In the genomic region with DNA sequence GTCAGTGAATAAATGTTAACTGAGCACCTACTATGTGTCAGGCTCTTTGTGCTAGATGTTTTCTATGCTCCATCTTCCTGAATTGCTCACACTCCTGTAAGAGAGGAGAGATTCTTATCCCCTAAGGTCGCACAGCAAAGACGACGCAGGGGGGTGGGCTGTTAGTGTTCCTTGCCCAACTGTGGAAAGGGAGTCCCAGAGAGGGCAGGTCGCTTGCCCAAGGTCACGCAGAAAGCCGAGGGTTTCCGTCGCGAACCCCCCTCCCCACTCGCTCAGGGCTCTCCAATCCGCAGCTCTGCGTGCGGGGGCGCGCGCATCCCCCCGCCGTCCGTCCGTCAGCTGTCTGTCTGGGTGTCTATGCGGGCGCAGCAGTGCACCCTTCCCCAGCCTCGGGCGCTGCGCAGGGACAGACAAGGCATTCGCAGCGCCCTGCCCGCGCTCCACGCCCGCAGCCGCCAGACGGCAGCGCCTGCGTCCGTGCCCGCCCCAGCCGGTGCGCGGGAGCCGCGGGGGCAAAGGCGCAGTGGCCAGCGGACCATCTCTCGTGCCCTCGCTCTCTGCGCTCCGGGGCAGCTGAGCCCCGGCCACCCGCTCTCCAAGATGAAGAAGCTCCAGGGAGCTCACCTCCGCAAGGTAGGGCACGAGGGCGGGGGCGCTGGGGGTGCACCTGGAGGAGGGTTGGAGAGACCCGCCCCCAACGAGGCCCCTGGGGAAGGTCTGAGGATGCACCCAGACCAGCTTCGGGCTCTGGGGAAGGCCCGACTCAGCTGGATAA, we compare ENCODE assay signal across 16 cellular contexts. TPM values are rescaled to one million over a fixed set of nuclear protein-coding genes. Genes with fewer than 3 reads are reported as not detected.
DNase-seq lines count a peak whose midpoint lies in the region; ATAC-seq, FAIRE-seq and TF ChIP-seq lines count a peak whose summit lies in the region.
"Had no signal": no experiment of that assay in that cellular context is flagged by ENCODE, and none has a peak within 500 bp of the region (broad histone marks: within the 10 kb centered on the region; RNA-seq: fewer than 3 reads in every experiment).

Gene SLC6A7, plus strand, starts transcription at position 335 of the 775 bp plus-strand sequence. Its CDS starts 266 bp downstream, at position 601.

- H3K9me1 ChIP-seq in endothelial cell of umbilical vein (replicated peaks; ENCODE audit: control insufficient read depth, extremely low read depth, insufficient read depth, low read length), result no peaks in the 10 kb centered on the region

- H3K9me3 ChIP-seq in BLaER1 treated with 17β-estradiol and CSF1 and Interleukin-3, amounts not matched to agents 10 nM and 100 nM (replicated peaks in 1 of 11), result no peaks in the 10 kb centered on the region
- no peaks in the 10 kb centered on the region for H3K9me3 ChIP-seq in endothelial cell of umbilical vein (replicated peaks; ENCODE audit: control insufficient read depth, insufficient read depth, low read length)
- no peaks in the 10 kb centered on the region for H3K9me3 ChIP-seq in adrenal gland (replicated peaks in 1 of 3)

- peaks cover 7% of the 10 kb centered on the region for H3K4me1 Mint-ChIP-seq in nephron

- DNase-seq in NCI-H69 (lab: John Stamatoyannopoulos, UW), result peak; percentile 46
- no peak for DNase-seq in endothelial cell of umbilical vein (ENCODE audit: low read depth, low spot score)
- DNase-seq in adrenal gland, result no peak
- DNase-seq in activated CD4-positive, alpha-beta T cell treated with anti-CD3 and anti-CD28 coated beads for 4 hours, result no peak
- DNase-seq in germinal center (ENCODE audit: low spot score), result no peak
- DNase-seq: activated CD4-positive, alpha-beta T cell treated with anti-CD3 and anti-CD28 coated beads, Interleukin-2, amount 50 U/mL, for 4 hours; aorta; effector CD8-positive, alpha-beta T cell; NCI-H146 had no signal

- 5 to 10% (median 5%) methylated on average over 8 to 58 of the region's 58 CpGs for WGBS in adrenal gland, 4 donors

- peak within 1 kb of the TSS in 10 of 11 experiments; percentile 3 to 60 (median 34); a peak in 16 of 22 replicates for H3K4me2 ChIP-seq in BLaER1 treated with 17β-estradiol and CSF1 and Interleukin-3, amounts not matched to agents 10 nM and 100 nM
- no peak within 1 kb of the TSS for H3K4me2 ChIP-seq in endothelial cell of umbilical vein (ENCODE audit: insufficient read depth, low read length)

- H3K27ac ChIP-seq in BLaER1 treated with 17β-estradiol and CSF1 and Interleukin-3, amounts not matched to agents 10 nM and 100 nM, result no peak within 1 kb of the TSS
- H3K27ac ChIP-seq in endothelial cell of umbilical vein (ENCODE audit: insufficient read depth, low read depth, low read length) (no peak within 1 kb of the TSS), adrenal gland (no peak within 1 kb of the TSS)

- H3K4me1 ChIP-seq in BLaER1 treated with 17β-estradiol and CSF1 and Interleukin-3, amounts not matched to agents 10 nM and 100 nM, result peaks cover 16 to 26% (median 24%) of the 10 kb centered on the region in 10 experiments
- H3K4me1 ChIP-seq in endothelial cell of umbilical vein (ENCODE audit: control insufficient read depth, extremely low read depth, insufficient read depth, low read length) (no peaks in the 10 kb centered on the region), adrenal gland (replicated peaks in 1 of 2) (no peaks in the 10 kb centered on the region)

- H3K4me3 Mint-ChIP-seq in nephron, result peak within 1 kb of the TSS; percentile 24 to 50 (median 40)
- H3K4me3 Mint-ChIP-seq: activated T-helper 1 cell treated with anti-CD3 and anti-CD28 coated beads, Interleukin-12 subunit alpha, Interleukin-12 subunit beta, Interleukin-2, Interleukin-4 antibody, amounts not matched to agents 30 ng/mL and 10 ng/mL and 1 ng/mL, durations not matched to agents 14 hours and 24 hours and 36 hours had no signal

- H3K27me3 ChIP-seq in BLaER1 treated with 17β-estradiol and CSF1 and Interleukin-3, amounts not matched to agents 10 nM and 100 nM, result peaks cover 54 to 68% (median 63%) of the 10 kb centered on the region in 11 experiments
- peaks cover 55 to 58% of the 10 kb centered on the region in 2 experiments for H3K27me3 ChIP-seq in endothelial cell of umbilical vein (ENCODE audit: control insufficient read depth in 2 of 2, insufficient read depth in 2 of 2, low read length in 2 of 2)
- H3K27me3 ChIP-seq in adrenal gland, result peaks cover 23% of the 10 kb centered on the region

- no peak for TF ChIP-seq POLR2A in endothelial cell of umbilical vein (IDR thresholded peaks at IDR 0.05; ENCODE audit: low read depth, low read length)
- no peak for TF ChIP-seq POLR2A in adrenal gland (IDR thresholded peaks at IDR 0.05)

- no peaks in the 10 kb centered on the region for H3K9me3 Mint-ChIP-seq in nephron
- H3K9me3 Mint-ChIP-seq: activated T-helper 1 cell treated with anti-CD3 and anti-CD28 coated beads, Interleukin-12 subunit alpha, Interleukin-12 subunit beta, Interleukin-2, Interleukin-4 antibody, amounts not matched to agents 30 ng/mL and 10 ng/mL and 1 ng/mL, durations not matched to agents 14 hours and 24 hours and 36 hours had no signal

- peaks cover 47% of the 10 kb centered on the region for H3K27me3 Mint-ChIP-seq in nephron (ENCODE audit: low read depth)

- ATAC-seq in HG03520 (IDR thresholded peaks at IDR 0.05; ENCODE audit: unreplicated experiment), result no peak

- H3K36me3 Mint-ChIP-seq in nephron (ENCODE audit: low read depth), result no peaks in the 10 kb centered on the region

- H3K79me2 ChIP-seq in endothelial cell of umbilical vein (ENCODE audit: control insufficient read depth, insufficient read depth, low read length), result no peaks in the 10 kb centered on the region

- BruUV-seq in endothelial cell of umbilical vein (replicated peaks; lab: Mats Ljungman, UMichigan), result no TSS peak

- no peak within 1 kb of the TSS for H2AFZ ChIP-seq in endothelial cell of umbilical vein (ENCODE audit: low read depth, low read length)

- FAIRE-seq in endothelial cell of umbilical vein (lab: Jason Lieb, UNC), result no peak
- FAIRE-seq: keratinocyte, urothelium cell line had no signal

- 0 out of 20 replicates have a peak within 1 kb of the TSS, but pooled peaks of 1 of the 10 experiments have one; percentile 10 for H3K4me3 ChIP-seq in BLaER1 treated with 17β-estradiol and CSF1 and Interleukin-3, amounts not matched to agents 10 nM and 100 nM
- H3K4me3 ChIP-seq in endothelial cell of umbilical vein (replicated peaks in 1 of 3; ENCODE audit: insufficient read depth in 1 of 3, low read depth in 1 of 3, low read length in 3 of 3) (no peak within 1 kb of the TSS), adrenal gland (no peak within 1 kb of the TSS)

- POLR2A ChIA-PET in endothelial cell of umbilical vein (lab: Charles Lee), result no interaction called here

- peaks cover 0 to 15% (median 0%) of the 10 kb centered on the region in 11 experiments; a peak in 5 of 22 replicates for H4K20me1 ChIP-seq in BLaER1 treated with 17β-estradiol and CSF1 and Interleukin-3, amounts not matched to agents 10 nM and 100 nM
- no peaks in the 10 kb centered on the region for H4K20me1 ChIP-seq in endothelial cell of umbilical vein (replicated peaks; ENCODE audit: control insufficient read depth, extremely low read depth, insufficient read depth, low read length)

- intact Hi-C loops in endothelial cell of umbilical vein (cut with micrococcal nuclease) (no loop called here), adrenal gland (cut with DNase I) (no loop called here)

- CTCF ChIA-PET in endothelial cell of umbilical vein (lab: Charles Lee), result interaction anchor here (1.2 kb wide), 1 partner anchor 10 kb away, joined by 3 read pairs; no protein-coding TSS in a partner anchor

- TF ChIP-seq CTCF in endothelial cell of umbilical vein (IDR thresholded peaks at IDR 0.05; ENCODE audit: extremely low read depth in 1 of 2, insufficient read depth in 1 of 2, low read depth in 1 of 2, low read length in 2 of 2), result no peak
- TF ChIP-seq CTCF in nephron (IDR thresholded peaks at IDR 0.05; ENCODE audit: unreplicated experiment in 3 of 3), result no peak
- TF ChIP-seq CTCF in adrenal gland (IDR thresholded peaks at IDR 0.05), result no peak

- dilution Hi-C loops in endothelial cell of umbilical vein (cut with MboI; ENCODE audit: extremely low pct_ligation_motif_present, low sequenced_read_pairs), result no loop called here

- 0 out of 22 replicates have a peak within 1 kb of the TSS, but pooled peaks of 1 of the 11 experiments have one; percentile 3 for H3K9ac ChIP-seq in BLaER1 treated with 17β-estradiol and CSF1 and Interleukin-3, amounts not matched to agents 10 nM and 100 nM
- H3K9ac ChIP-seq in endothelial cell of umbilical vein (replicated peaks; ENCODE audit: extremely low read depth, insufficient read depth, low read length), result no peak within 1 kb of the TSS

- H3K36me3 ChIP-seq in BLaER1 treated with 17β-estradiol and CSF1 and Interleukin-3, amounts not matched to agents 10 nM and 100 nM, result no peaks in the 10 kb centered on the region
- H3K36me3 ChIP-seq in endothelial cell of umbilical vein (ENCODE audit: control insufficient read depth in 2 of 2, extremely low read depth in 1 of 2, insufficient read depth in 2 of 2, low read length in 2 of 2) (no peaks in the 10 kb centered on the region), adrenal gland (replicated peaks in 1 of 2) (no peaks in the 10 kb centered on the region)

- no peak within 1 kb of the TSS for H3K27ac Mint-ChIP-seq in nephron
- H3K27ac Mint-ChIP-seq: activated T-helper 1 cell treated with anti-CD3 and anti-CD28 coated beads, Interleukin-12 subunit alpha, Interleukin-12 subunit beta, Interleukin-2, Interleukin-4 antibody, amounts not matched to agents 30 ng/mL and 10 ng/mL and 1 ng/mL, durations not matched to agents 14 hours and 24 hours and 36 hours had no signal

TF ChIP-seq in endothelial cell of umbilical vein, 7 proteins besides CTCF, POLR2A, EP300 and RAD21:
- TF ChIP-seq EZH2 (IDR thresholded peaks at IDR 0.05; ENCODE audit: borderline replicate concordance, low read depth, low read length, severe bottlenecking), result peak; percentile 81
- no peak for TF ChIP-seq MYC (IDR thresholded peaks at IDR 0.05; ENCODE audit: low read depth, low read length)

RNA-seq across cellular contexts. Expression of gene SLC6A7, which starts in this region (rescaled TPM):
- total RNA-seq in endothelial cell of umbilical vein, result not detected in 2 replicates
- polyA plus RNA-seq in endothelial cell of umbilical vein, result not detected in 2 replicates
- not detected in 2 replicates for polyA plus RNA-seq in endothelial cell of umbilical vein (2011; cell fraction: cytosol; rRNA removed)
- not detected in 2 replicates for polyA plus RNA-seq in endothelial cell of umbilical vein (2011; cell fraction: nucleus; rRNA removed)
- not detected in 2 replicates for polyA plus RNA-seq in endothelial cell of umbilical vein (2012)
- polyA minus RNA-seq in endothelial cell of umbilical vein, result not detected in 2 replicates
- polyA minus RNA-seq in endothelial cell of umbilical vein (2011; cell fraction: cytosol; rRNA and poly(A)+ RNA removed), result not detected
- polyA minus RNA-seq in endothelial cell of umbilical vein (2011; cell fraction: nucleus; rRNA and poly(A)+ RNA removed), result not detected in 2 replicates
- not detected for total RNA-seq in adrenal gland
- polyA plus RNA-seq in adrenal gland, result not detected
- total RNA-seq: activated T-helper 1 cell treated with anti-CD3 and anti-CD28 coated beads, Interleukin-12 subunit alpha, Interleukin-12 subunit beta, Interleukin-2, Interleukin-4 antibody, amounts not matched to agents 30 ng/mL and 10 ng/mL and 1 ng/mL, durations not matched to agents 14 hours and 24 hours and 36 hours; aorta; pulmonary artery endothelial cell had no signal
- polyA plus RNA-seq: keratinocyte had no signal
